10 cellular contexts compared by ENCODE assay signal in the genomic region with DNA sequence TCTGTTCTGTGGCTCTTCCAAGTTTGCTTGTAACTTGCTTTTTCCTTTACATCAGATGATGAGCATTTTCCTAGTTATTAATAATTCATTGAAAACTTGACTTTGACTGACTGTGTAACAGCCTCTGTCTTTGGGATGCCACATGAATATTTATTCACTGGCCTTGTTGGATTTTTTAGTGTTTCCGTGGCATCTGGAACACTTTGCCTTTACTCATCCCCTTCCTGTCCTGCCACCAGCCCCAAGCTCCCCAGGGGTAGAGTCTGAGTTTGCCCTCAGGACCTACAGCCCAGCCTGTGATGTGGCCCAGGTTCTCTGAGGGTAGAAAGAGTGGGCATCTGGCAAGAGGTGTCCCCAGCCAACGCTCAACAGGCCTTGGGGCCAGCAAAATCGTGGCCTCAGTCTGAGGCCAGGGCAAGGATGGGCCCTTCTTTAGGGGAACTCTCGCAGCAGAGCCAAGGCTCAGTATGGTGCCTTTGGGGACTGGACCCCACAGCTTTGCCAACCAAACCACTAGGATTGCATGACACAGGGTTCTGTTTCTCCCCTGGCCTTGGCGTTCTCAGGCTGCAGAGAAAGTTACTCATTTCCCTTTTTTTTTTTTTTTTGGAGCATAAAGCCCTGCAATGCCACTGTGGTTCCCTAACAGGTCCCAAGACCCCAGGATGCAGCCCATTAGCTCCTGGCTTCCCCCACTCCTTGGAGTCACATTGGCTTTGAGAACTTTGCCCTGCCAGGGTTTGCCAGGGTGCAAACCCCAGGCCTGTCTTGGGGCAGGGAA.
DNase-seq lines count a peak whose midpoint lies in the region; ATAC-seq and TF ChIP-seq lines count a peak whose summit lies in the region.
"Had no signal": no experiment of that assay in that cellular context is flagged by ENCODE, and none has a peak within 500 bp of the region (broad histone marks: within the 10 kb centered on the region; RNA-seq: fewer than 3 reads in every experiment).

No MANE protein-coding gene starts in this region.

- H3K9me3 Mint-ChIP-seq in stimulated activated naive CD8-positive, alpha-beta T cell treated with anti-CD3 and anti-CD28 coated beads, Interleukin-15, Interleukin-2, amounts not matched to agents 100 ng/mL and 50 ng/mL, for 24 hours: peaks cover 9% of the 10 kb centered on the region
- H3K9me3 Mint-ChIP-seq in stimulated activated naive CD8-positive, alpha-beta T cell treated with anti-CD3 and anti-CD28 coated beads, Interleukin-15, amount 100 ng/mL, for 72 hours: peaks cover 6 to 13% of the 10 kb centered on the region in 2 donors
- H3K9me3 Mint-ChIP-seq in mesothelial cell of epicardium: peaks cover 7% of the 10 kb centered on the region

- H3K9ac ChIP-seq in adipocyte (ENCODE audit: low read length): peak overlapping the region; percentile 79

- peak overlapping the region; percentile 81 for H3K27ac Mint-ChIP-seq in stimulated activated naive CD8-positive, alpha-beta T cell treated with anti-CD3 and anti-CD28 coated beads, Interleukin-15, Interleukin-2, amounts not matched to agents 100 ng/mL and 50 ng/mL, for 24 hours
- no peak overlapping the region for H3K27ac Mint-ChIP-seq in stimulated activated naive CD8-positive, alpha-beta T cell treated with anti-CD3 and anti-CD28 coated beads, Interleukin-15, amount 100 ng/mL, for 72 hours
- peak overlapping the region; percentile 61 for H3K27ac Mint-ChIP-seq in mesothelial cell of epicardium

- peak overlapping the region; percentile 22 for H3K4me3 ChIP-seq in adipocyte (ENCODE audit: low read length)

- peaks cover 40% of the 10 kb centered on the region for H3K36me3 Mint-ChIP-seq in stimulated activated naive CD8-positive, alpha-beta T cell treated with anti-CD3 and anti-CD28 coated beads, Interleukin-15, Interleukin-2, amounts not matched to agents 100 ng/mL and 50 ng/mL, for 24 hours (ENCODE audit: low read depth)
- peaks cover 18% of the 10 kb centered on the region for H3K36me3 Mint-ChIP-seq in mesothelial cell of epicardium

- peaks cover 62% of the 10 kb centered on the region for H3K4me1 ChIP-seq in adipocyte (ENCODE audit: control insufficient read depth, insufficient read depth, low read length)

- H3K4me3 Mint-ChIP-seq in stimulated activated naive CD8-positive, alpha-beta T cell treated with anti-CD3 and anti-CD28 coated beads, Interleukin-15, Interleukin-2, amounts not matched to agents 100 ng/mL and 50 ng/mL, for 24 hours: no peak overlapping the region
- peak overlapping the region in 1 of 2 donors; percentile 3 for H3K4me3 Mint-ChIP-seq in stimulated activated naive CD8-positive, alpha-beta T cell treated with anti-CD3 and anti-CD28 coated beads, Interleukin-15, amount 100 ng/mL, for 72 hours
- no peak overlapping the region for H3K4me3 Mint-ChIP-seq in mesothelial cell of epicardium

- TF ChIP-seq CTCF in mesothelial cell of epicardium (IDR thresholded peaks at IDR 0.05; ENCODE audit: unreplicated experiment): no peak

- H3K4me1 Mint-ChIP-seq in stimulated activated naive CD8-positive, alpha-beta T cell treated with anti-CD3 and anti-CD28 coated beads, Interleukin-15, Interleukin-2, amounts not matched to agents 100 ng/mL and 50 ng/mL, for 24 hours (ENCODE audit: low read depth): peaks cover 68% of the 10 kb centered on the region
- peaks cover 69% of the 10 kb centered on the region for H3K4me1 Mint-ChIP-seq in stimulated activated naive CD8-positive, alpha-beta T cell treated with anti-CD3 and anti-CD28 coated beads, Interleukin-15, amount 100 ng/mL, for 72 hours
- peaks cover 14% of the 10 kb centered on the region for H3K4me1 Mint-ChIP-seq in mesothelial cell of epicardium

- no peaks in the 10 kb centered on the region for H3K27me3 Mint-ChIP-seq in stimulated activated naive CD8-positive, alpha-beta T cell treated with anti-CD3 and anti-CD28 coated beads, Interleukin-15, Interleukin-2, amounts not matched to agents 100 ng/mL and 50 ng/mL, for 24 hours
- H3K27me3 Mint-ChIP-seq in stimulated activated naive CD8-positive, alpha-beta T cell treated with anti-CD3 and anti-CD28 coated beads, Interleukin-15, amount 100 ng/mL, for 72 hours: no peaks in the 10 kb centered on the region
- H3K27me3 Mint-ChIP-seq in mesothelial cell of epicardium (ENCODE audit: low read depth): no peaks in the 10 kb centered on the region

- peaks cover 12% of the 10 kb centered on the region for H3K36me3 ChIP-seq in adipocyte (ENCODE audit: control insufficient read depth, insufficient read depth, low read length, severe bottlenecking)

- DNase-seq in stimulated activated naive CD8-positive, alpha-beta T cell treated with anti-CD3 and anti-CD28 coated beads, Interleukin-15, amount 100 ng/mL, for 72 hours: no peak
- DNase-seq in adipocyte (ENCODE audit: low read depth) (peak; percentile 44), mesothelial cell of epicardium (ENCODE audit: low spot score in 2 of 2, unreplicated experiment in 2 of 2) (no peak), germinal center (ENCODE audit: low spot score) (no peak), HuH-7 (ENCODE audit: low spot score) (no peak), GF-D8 (lab: John Stamatoyannopoulos, UW) (no peak)
- DNase-seq: activated CD8-positive, alpha-beta memory T cell treated with anti-CD3 and anti-CD28 coated beads for 24 hours; NCI-H526 had no signal

- ATAC-seq in stimulated activated naive CD8-positive, alpha-beta T cell treated with anti-CD3 and anti-CD28 coated beads, Interleukin-15, amount 100 ng/mL, for 72 hours: no peak
- no peak for ATAC-seq in GM18861 (IDR thresholded peaks at IDR 0.05; ENCODE audit: unreplicated experiment)

- peaks cover 6% of the 10 kb centered on the region for H3K9me3 ChIP-seq in adipocyte (ENCODE audit: control insufficient read depth, low read length)

- H3K27me3 ChIP-seq in adipocyte (replicated peaks; ENCODE audit: control insufficient read depth, insufficient read depth, low read length): no peaks in the 10 kb centered on the region

Comparison
In these comparisons a context has a peak if more than half of its experiments do, and no peak if none do; other contexts are left out.
1. H3K27ac Mint-ChIP-seq: peak in stimulated activated naive CD8-positive, alpha-beta T cell treated with anti-CD3 and anti-CD28 coated beads, Interleukin-15, Interleukin-2, amounts not matched to agents 100 ng/mL and 50 ng/mL, for 24 hours (single experiment) and mesothelial cell of epicardium (single experiment); none in stimulated activated naive CD8-positive, alpha-beta T cell treated with anti-CD3 and anti-CD28 coated beads, Interleukin-15, amount 100 ng/mL, for 72 hours (0 of 2).